Comparison of ENCODE assay signal across 2 cellular contexts in genomic region chr1:116878804-116879477, GRCh38.
TF ChIP-seq lines count a peak whose summit lies in the region.

No MANE protein-coding gene starts in this region.

TF ChIP-seq in HEK293T, 16 proteins besides CTCF, POLR2A, EP300 and RAD21 (continued from another document):
- peak; percentile 39; the same call in 1 of the 2 replicates for TF ChIP-seq CTBP1 (IDR thresholded peaks at IDR 0.05; ENCODE audit: borderline replicate concordance)

TF ChIP-seq in K562, 482 proteins besides CTCF, POLR2A, EP300 and RAD21 (continued from another document and continues in another):
- no peak for TF ChIP-seq CREB5 (CRISPR knock-in tag; IDR thresholded peaks at IDR 0.05)
- TF ChIP-seq ZNF133 (CRISPR knock-in tag; IDR thresholded peaks at IDR 0.05): no peak
- 0 out of 2 replicates have a peak, but pooled peaks have one; percentile 7 for TF ChIP-seq RBFOX2 (IDR thresholded peaks at IDR 0.05; ENCODE audit: low read depth, low read length)
- no peak for TF ChIP-seq TBL1XR1 (IDR thresholded peaks at IDR 0.05; ENCODE audit: low read length in 2 of 2)
- peak; percentile 37 for TF ChIP-seq GABPB1 (CRISPR knock-in tag; IDR thresholded peaks at IDR 0.05)
- TF ChIP-seq, protein P1, sequence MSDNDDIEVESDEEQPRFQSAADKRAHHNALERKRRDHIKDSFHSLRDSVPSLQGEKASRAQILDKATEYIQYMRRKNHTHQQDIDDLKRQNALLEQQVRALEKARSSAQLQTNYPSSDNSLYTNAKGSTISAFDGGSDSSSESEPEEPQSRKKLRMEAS (CRISPR knock-in tag; IDR thresholded peaks at IDR 0.05): 0 out of 2 replicates have a peak, but pooled peaks have one; percentile 18
- no peak for TF ChIP-seq JUND (IDR thresholded peaks at IDR 0.05; ENCODE audit: borderline replicate concordance, low read depth, low read length)
- 0 out of 3 replicates have a peak, but pooled peaks have one; percentile 24 for TF ChIP-seq JUND (tag; IDR thresholded peaks at IDR 0.05; ENCODE audit: borderline replicate concordance, low read depth, low read length)
- TF ChIP-seq FOSL1 (tag; conservative IDR thresholded peaks at IDR 0.05): peak; percentile 54
- TF ChIP-seq CBFA2T3 (IDR thresholded peaks at IDR 0.05): peak; percentile 56
- TF ChIP-seq, protein P2, sequence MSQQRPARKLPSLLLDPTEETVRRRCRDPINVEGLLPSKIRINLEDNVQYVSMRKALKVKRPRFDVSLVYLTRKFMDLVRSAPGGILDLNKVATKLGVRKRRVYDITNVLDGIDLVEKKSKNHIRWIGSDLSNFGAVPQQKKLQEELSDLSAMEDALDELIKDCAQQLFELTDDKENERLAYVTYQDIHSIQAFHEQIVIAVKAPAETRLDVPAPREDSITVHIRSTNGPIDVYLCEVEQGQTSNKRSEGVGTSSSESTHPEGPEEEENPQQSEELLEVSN (IDR thresholded peaks at IDR 0.05; ENCODE audit: borderline replicate concordance in 1 of 2, extremely low read depth in 1 of 2, insufficient read depth in 1 of 2, insufficient read length in 1 of 2, low read depth in 1 of 2, low read length in 1 of 2, poor library complexity in 1 of 2, severe bottlenecking in 1 of 2): peak in 1 of 2 experiments; percentile 6
- 0 out of 2 replicates have a peak, but pooled peaks have one; percentile 43 for TF ChIP-seq LCOR (CRISPR knock-in tag; IDR thresholded peaks at IDR 0.05)
- TF ChIP-seq PBX2 (CRISPR knock-in tag; IDR thresholded peaks at IDR 0.05; ENCODE audit: low read depth): no peak
- TF ChIP-seq PBX2 (tag; conservative IDR thresholded peaks at IDR 0.05; ENCODE audit: low read depth): 0 out of 2 replicates have a peak, but pooled peaks have one; percentile 20
- no peak for TF ChIP-seq ELK1 (CRISPR knock-in tag; IDR thresholded peaks at IDR 0.05)
- TF ChIP-seq SMARCA4 (IDR thresholded peaks at IDR 0.05): peak; percentile 24; the same call in 1 of the 2 replicates
- peak; percentile 5; the same call in 1 of the 2 replicates for TF ChIP-seq TEAD4 (IDR thresholded peaks at IDR 0.05; ENCODE audit: low read length)
- TF ChIP-seq TEAD4 (CRISPR knock-in tag; IDR thresholded peaks at IDR 0.05; ENCODE audit: borderline replicate concordance): no peak
- TF ChIP-seq RCOR1 (IDR thresholded peaks at IDR 0.05; ENCODE audit: borderline replicate concordance in 1 of 2, low read depth in 2 of 2, low read length in 2 of 2): 0 out of 4 replicates have a peak, but pooled peaks of 1 of the 2 experiments have one; percentile 15
- TF ChIP-seq, protein P3, sequence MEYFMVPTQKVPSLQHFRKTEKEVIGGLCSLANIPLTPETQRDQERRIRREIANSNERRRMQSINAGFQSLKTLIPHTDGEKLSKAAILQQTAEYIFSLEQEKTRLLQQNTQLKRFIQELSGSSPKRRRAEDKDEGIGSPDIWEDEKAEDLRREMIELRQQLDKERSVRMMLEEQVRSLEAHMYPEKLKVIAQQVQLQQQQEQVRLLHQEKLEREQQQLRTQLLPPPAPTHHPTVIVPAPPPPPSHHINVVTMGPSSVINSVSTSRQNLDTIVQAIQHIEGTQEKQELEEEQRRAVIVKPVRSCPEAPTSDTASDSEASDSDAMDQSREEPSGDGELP (CRISPR knock-in tag; IDR thresholded peaks at IDR 0.05; ENCODE audit: borderline replicate concordance): peak; percentile 51; the same call in 1 of the 2 replicates
- TF ChIP-seq, protein P4, sequence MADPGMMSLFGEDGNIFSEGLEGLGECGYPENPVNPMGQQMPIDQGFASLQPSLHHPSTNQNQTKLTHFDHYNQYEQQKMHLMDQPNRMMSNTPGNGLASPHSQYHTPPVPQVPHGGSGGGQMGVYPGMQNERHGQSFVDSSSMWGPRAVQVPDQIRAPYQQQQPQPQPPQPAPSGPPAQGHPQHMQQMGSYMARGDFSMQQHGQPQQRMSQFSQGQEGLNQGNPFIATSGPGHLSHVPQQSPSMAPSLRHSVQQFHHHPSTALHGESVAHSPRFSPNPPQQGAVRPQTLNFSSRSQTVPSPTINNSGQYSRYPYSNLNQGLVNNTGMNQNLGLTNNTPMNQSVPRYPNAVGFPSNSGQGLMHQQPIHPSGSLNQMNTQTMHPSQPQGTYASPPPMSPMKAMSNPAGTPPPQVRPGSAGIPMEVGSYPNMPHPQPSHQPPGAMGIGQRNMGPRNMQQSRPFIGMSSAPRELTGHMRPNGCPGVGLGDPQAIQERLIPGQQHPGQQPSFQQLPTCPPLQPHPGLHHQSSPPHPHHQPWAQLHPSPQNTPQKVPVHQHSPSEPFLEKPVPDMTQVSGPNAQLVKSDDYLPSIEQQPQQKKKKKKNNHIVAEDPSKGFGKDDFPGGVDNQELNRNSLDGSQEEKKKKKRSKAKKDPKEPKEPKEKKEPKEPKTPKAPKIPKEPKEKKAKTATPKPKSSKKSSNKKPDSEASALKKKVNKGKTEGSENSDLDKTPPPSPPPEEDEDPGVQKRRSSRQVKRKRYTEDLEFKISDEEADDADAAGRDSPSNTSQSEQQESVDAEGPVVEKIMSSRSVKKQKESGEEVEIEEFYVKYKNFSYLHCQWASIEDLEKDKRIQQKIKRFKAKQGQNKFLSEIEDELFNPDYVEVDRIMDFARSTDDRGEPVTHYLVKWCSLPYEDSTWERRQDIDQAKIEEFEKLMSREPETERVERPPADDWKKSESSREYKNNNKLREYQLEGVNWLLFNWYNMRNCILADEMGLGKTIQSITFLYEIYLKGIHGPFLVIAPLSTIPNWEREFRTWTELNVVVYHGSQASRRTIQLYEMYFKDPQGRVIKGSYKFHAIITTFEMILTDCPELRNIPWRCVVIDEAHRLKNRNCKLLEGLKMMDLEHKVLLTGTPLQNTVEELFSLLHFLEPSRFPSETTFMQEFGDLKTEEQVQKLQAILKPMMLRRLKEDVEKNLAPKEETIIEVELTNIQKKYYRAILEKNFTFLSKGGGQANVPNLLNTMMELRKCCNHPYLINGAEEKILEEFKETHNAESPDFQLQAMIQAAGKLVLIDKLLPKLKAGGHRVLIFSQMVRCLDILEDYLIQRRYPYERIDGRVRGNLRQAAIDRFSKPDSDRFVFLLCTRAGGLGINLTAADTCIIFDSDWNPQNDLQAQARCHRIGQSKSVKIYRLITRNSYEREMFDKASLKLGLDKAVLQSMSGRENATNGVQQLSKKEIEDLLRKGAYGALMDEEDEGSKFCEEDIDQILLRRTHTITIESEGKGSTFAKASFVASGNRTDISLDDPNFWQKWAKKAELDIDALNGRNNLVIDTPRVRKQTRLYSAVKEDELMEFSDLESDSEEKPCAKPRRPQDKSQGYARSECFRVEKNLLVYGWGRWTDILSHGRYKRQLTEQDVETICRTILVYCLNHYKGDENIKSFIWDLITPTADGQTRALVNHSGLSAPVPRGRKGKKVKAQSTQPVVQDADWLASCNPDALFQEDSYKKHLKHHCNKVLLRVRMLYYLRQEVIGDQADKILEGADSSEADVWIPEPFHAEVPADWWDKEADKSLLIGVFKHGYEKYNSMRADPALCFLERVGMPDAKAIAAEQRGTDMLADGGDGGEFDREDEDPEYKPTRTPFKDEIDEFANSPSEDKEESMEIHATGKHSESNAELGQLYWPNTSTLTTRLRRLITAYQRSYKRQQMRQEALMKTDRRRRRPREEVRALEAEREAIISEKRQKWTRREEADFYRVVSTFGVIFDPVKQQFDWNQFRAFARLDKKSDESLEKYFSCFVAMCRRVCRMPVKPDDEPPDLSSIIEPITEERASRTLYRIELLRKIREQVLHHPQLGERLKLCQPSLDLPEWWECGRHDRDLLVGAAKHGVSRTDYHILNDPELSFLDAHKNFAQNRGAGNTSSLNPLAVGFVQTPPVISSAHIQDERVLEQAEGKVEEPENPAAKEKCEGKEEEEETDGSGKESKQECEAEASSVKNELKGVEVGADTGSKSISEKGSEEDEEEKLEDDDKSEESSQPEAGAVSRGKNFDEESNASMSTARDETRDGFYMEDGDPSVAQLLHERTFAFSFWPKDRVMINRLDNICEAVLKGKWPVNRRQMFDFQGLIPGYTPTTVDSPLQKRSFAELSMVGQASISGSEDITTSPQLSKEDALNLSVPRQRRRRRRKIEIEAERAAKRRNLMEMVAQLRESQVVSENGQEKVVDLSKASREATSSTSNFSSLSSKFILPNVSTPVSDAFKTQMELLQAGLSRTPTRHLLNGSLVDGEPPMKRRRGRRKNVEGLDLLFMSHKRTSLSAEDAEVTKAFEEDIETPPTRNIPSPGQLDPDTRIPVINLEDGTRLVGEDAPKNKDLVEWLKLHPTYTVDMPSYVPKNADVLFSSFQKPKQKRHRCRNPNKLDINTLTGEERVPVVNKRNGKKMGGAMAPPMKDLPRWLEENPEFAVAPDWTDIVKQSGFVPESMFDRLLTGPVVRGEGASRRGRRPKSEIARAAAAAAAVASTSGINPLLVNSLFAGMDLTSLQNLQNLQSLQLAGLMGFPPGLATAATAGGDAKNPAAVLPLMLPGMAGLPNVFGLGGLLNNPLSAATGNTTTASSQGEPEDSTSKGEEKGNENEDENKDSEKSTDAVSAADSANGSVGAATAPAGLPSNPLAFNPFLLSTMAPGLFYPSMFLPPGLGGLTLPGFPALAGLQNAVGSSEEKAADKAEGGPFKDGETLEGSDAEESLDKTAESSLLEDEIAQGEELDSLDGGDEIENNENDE (IDR thresholded peaks at IDR 0.05; ENCODE audit: low read depth, low read length): peak; percentile 12
- peak in 1 of 2 experiments; percentile 61; a peak in 3 of 4 replicates for TF ChIP-seq KDM1A (IDR thresholded peaks at IDR 0.05)
- TF ChIP-seq, protein P5, sequence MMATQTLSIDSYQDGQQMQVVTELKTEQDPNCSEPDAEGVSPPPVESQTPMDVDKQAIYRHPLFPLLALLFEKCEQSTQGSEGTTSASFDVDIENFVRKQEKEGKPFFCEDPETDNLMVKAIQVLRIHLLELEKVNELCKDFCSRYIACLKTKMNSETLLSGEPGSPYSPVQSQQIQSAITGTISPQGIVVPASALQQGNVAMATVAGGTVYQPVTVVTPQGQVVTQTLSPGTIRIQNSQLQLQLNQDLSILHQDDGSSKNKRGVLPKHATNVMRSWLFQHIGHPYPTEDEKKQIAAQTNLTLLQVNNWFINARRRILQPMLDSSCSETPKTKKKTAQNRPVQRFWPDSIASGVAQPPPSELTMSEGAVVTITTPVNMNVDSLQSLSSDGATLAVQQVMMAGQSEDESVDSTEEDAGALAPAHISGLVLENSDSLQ (IDR thresholded peaks at IDR 0.05): peak; percentile 82
- TF ChIP-seq, protein P6, sequence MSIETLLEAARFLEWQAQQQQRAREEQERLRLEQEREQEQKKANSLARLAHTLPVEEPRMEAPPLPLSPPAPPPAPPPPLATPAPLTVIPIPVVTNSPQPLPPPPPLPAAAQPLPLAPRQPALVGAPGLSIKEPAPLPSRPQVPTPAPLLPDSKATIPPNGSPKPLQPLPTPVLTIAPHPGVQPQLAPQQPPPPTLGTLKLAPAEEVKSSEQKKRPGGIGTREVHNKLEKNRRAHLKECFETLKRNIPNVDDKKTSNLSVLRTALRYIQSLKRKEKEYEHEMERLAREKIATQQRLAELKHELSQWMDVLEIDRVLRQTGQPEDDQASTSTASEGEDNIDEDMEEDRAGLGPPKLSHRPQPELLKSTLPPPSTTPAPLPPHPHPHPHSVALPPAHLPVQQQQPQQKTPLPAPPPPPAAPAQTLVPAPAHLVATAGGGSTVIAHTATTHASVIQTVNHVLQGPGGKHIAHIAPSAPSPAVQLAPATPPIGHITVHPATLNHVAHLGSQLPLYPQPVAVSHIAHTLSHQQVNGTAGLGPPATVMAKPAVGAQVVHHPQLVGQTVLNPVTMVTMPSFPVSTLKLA (conservative IDR thresholded peaks at IDR 0.05): no peak
